ENCODE assay signal across 30 cellular contexts in the genomic region with DNA sequence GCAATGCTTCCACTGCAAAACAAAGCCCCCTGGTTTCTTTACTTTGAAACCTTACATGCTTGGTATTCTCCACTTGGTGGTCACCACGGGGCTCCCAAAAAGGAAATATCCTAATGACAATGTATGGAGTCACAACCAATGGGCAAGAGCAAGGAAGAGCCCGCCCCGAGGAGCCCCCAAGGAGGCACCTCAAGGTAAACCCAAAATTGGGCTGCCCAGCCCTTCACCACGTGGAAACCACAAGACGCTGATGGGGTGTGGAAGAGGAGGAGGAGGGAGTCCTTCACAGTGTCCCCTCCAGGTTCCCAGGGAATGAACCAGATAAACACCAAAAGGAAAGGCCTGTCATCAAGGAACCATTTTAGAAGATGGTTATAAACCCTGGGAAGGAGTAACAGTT. TPM values are rescaled to one million over a fixed set of nuclear protein-coding genes. Genes with fewer than 3 reads are reported as not detected.
DNase-seq lines count a peak whose midpoint lies in the region; ATAC-seq and TF ChIP-seq lines count a peak whose summit lies in the region.
"Had no signal": no experiment of that assay in that cellular context is flagged by ENCODE, and none has a peak within 500 bp of the region (broad histone marks: within the 10 kb centered on the region; RNA-seq: fewer than 3 reads in every experiment).

No MANE protein-coding gene starts in this region.

- no TSS peak for BruUV-seq in MCF 10A (replicated peaks; lab: Mats Ljungman, UMichigan)

- CTCF ChIA-PET in MCF 10A (lab: Yijun Ruan, JAX): no interaction called here

- no peak overlapping the region for H3K4me3 Mint-ChIP-seq in MCF 10A (ENCODE audit: unreplicated experiment)
- peak overlapping the region; percentile 49 to 68 (median 66) for H3K4me3 Mint-ChIP-seq in nephron
- H3K4me3 Mint-ChIP-seq in activated T-cell treated with anti-CD3 and anti-CD28 coated beads, Interleukin-2, amount 50 U/mL, for 24 hours: no peak overlapping the region
- H3K4me3 Mint-ChIP-seq: activated T-cell treated with anti-CD3 and anti-CD28 coated beads, Interleukin-2, amount 50 U/mL, for 72 hours; B cell; stimulated activated memory B cell treated with anti-CD40 and anti-IgM and Interleukin-4, amounts not matched to agents 10 μg/mL and 1 μg/mL and 100 μg/mL, for 72 hours had no signal

- H3K9me3 ChIP-seq in breast epithelium (no peaks in the 10 kb centered on the region), esophagus muscularis mucosa (no peaks in the 10 kb centered on the region), uterus (no peaks in the 10 kb centered on the region)
- H3K9me3 ChIP-seq: left lung, right lobe of liver, tibial artery had no signal

- H3K36me3 Mint-ChIP-seq in MCF 10A (ENCODE audit: insufficient read depth, unreplicated experiment): no peaks in the 10 kb centered on the region
- H3K36me3 Mint-ChIP-seq in nephron (ENCODE audit: low read depth): peaks cover 14% of the 10 kb centered on the region
- H3K36me3 Mint-ChIP-seq in activated T-cell treated with anti-CD3 and anti-CD28 coated beads, Interleukin-2, amount 50 U/mL, for 24 hours (ENCODE audit: low read depth): no peaks in the 10 kb centered on the region
- H3K36me3 Mint-ChIP-seq: stimulated activated memory B cell treated with anti-CD40 and anti-IgM and Interleukin-4, amounts not matched to agents 10 μg/mL and 1 μg/mL and 100 μg/mL, for 72 hours had no signal

- H3K4me1 Mint-ChIP-seq in MCF 10A (ENCODE audit: insufficient read depth, unreplicated experiment) (no peaks in the 10 kb centered on the region), nephron (peaks cover 52% of the 10 kb centered on the region)
- H3K4me1 Mint-ChIP-seq in activated T-cell treated with anti-CD3 and anti-CD28 coated beads, Interleukin-2, amount 50 U/mL, for 24 hours (ENCODE audit: low read depth): peaks cover 7% of the 10 kb centered on the region

- H3K27ac Mint-ChIP-seq in MCF 10A (ENCODE audit: low read depth, unreplicated experiment): no peak overlapping the region
- peak overlapping the region; percentile 83 to 95 (median 85) for H3K27ac Mint-ChIP-seq in nephron
- no peak overlapping the region for H3K27ac Mint-ChIP-seq in activated T-cell treated with anti-CD3 and anti-CD28 coated beads, Interleukin-2, amount 50 U/mL, for 24 hours
- H3K27ac Mint-ChIP-seq: activated T-cell treated with anti-CD3 and anti-CD28 coated beads, Interleukin-2, amount 50 U/mL, for 72 hours; B cell; stimulated activated memory B cell treated with anti-CD40 and anti-IgM and Interleukin-4, amounts not matched to agents 10 μg/mL and 1 μg/mL and 100 μg/mL, for 72 hours had no signal

- WGBS in esophagus muscularis mucosa: 45% methylated on average over 5 of the region's 5 CpGs

- TF ChIP-seq POLR2A in breast epithelium (IDR thresholded peaks at IDR 0.05): no peak
- no peak for TF ChIP-seq POLR2A in esophagus muscularis mucosa (IDR thresholded peaks at IDR 0.05; ENCODE audit: low read depth)
- TF ChIP-seq POLR2A in uterus (IDR thresholded peaks at IDR 0.05): no peak

- H3K4me1 ChIP-seq in breast epithelium (peaks cover 0 to 12% of the 10 kb centered on the region in 2 donors), esophagus muscularis mucosa (peaks cover 15 to 76% (median 63%) of the 10 kb centered on the region in 4 donors), uterus (peaks cover 0 to 6% of the 10 kb centered on the region in 2 donors)

- TF ChIP-seq EP300 in esophagus muscularis mucosa (IDR thresholded peaks at IDR 0.05): no peak

- H3K27me3 ChIP-seq in breast epithelium (no peaks in the 10 kb centered on the region), esophagus muscularis mucosa (peaks cover 0 to 27% (median 1%) of the 10 kb centered on the region in 4 donors), uterus (no peaks in the 10 kb centered on the region)

- H3K27ac ChIP-seq in breast epithelium (peak overlapping the region; percentile 21 to 62), esophagus muscularis mucosa (replicated peaks in 1 of 4) (peak overlapping the region; percentile 92 to 95 (median 94)), uterus (peak overlapping the region; percentile 89 to 90)
- H3K27ac ChIP-seq: right lobe of liver, tibial artery had no signal

- intact Hi-C loops in breast epithelium (cut with DNase I; ENCODE audit: low total_unique reads) (no loop called here), MCF 10A (cut with micrococcal nuclease) (no loop called here), esophagus muscularis mucosa (cut with DNase I) (no loop called here), uterus (cut with DNase I; ENCODE audit: low total_unique reads) (loop anchor here (5.0 to 10.0 kb wide), 2 partner anchors 51 to 169 kb away; no protein-coding TSS in a partner anchor)

- TF ChIP-seq CTCF in breast epithelium (IDR thresholded peaks at IDR 0.05): no peak
- TF ChIP-seq CTCF in MCF 10A (IDR thresholded peaks at IDR 0.05; ENCODE audit: unreplicated experiment): no peak
- no peak for TF ChIP-seq CTCF in esophagus muscularis mucosa (IDR thresholded peaks at IDR 0.05)
- no peak for TF ChIP-seq CTCF in nephron (IDR thresholded peaks at IDR 0.05; ENCODE audit: unreplicated experiment in 3 of 3)
- no peak for TF ChIP-seq CTCF in uterus (IDR thresholded peaks at IDR 0.05)

- POLR2A ChIA-PET in MCF 10A (lab: Yijun Ruan, JAX): interaction anchor here (1.0 kb wide), 1 partner anchor 8 kb away, joined by 3 read pairs; no protein-coding TSS in a partner anchor

- H3K4me3 ChIP-seq in breast epithelium (peak overlapping the region in 1 of 3 donors; percentile 38), esophagus muscularis mucosa (peak overlapping the region; percentile 8 to 34 (median 29)), uterus (no peak overlapping the region)
- H3K4me3 ChIP-seq: left lung, right lobe of liver, tibial artery had no signal

- DNase-seq in breast epithelium (ENCODE audit: low spot score in 2 of 2): no peak
- DNase-seq in MCF 10A (ENCODE audit: unreplicated experiment): no peak
- no peak for DNase-seq in esophagus muscularis mucosa (ENCODE audit: extremely low spot score)
- no peak for DNase-seq in uterus
- DNase-seq in pons (ENCODE audit: low spot score): no peak
- no peak for DNase-seq in activated T-cell treated with anti-CD3 and anti-CD28 coated beads, Interleukin-2, amount 50 U/mL, for 24 hours
- DNase-seq: 8988T; activated CD4-positive, CD25-positive, alpha-beta regulatory T cell treated with anti-CD3 and anti-CD28 coated beads, Interleukin-2, amount 50 U/mL, for 72 hours; activated naive CD4-positive, alpha-beta T cell treated with anti-CD3 and anti-CD28 coated beads, Interleukin-2, amount 50 U/mL, for 16 hours; activated T-cell treated with anti-CD3 and anti-CD28 coated beads, Interleukin-2, amount 50 U/mL, for 72 hours; aorta; cerebellar nuclear complex; COR-L47; effector CD4-positive, alpha-beta T cell; head of caudate nucleus; left lung; NCI-H1436; NCI-H2171 treated with DMSO at 0.1 percent for 48 hours; right lobe of liver; RPMI8226; T1000; tibial artery had no signal

- H3K9me3 Mint-ChIP-seq in MCF 10A (ENCODE audit: unreplicated experiment) (no peaks in the 10 kb centered on the region), nephron (peaks cover 5% of the 10 kb centered on the region)
- no peaks in the 10 kb centered on the region for H3K9me3 Mint-ChIP-seq in activated T-cell treated with anti-CD3 and anti-CD28 coated beads, Interleukin-2, amount 50 U/mL, for 24 hours
- H3K9me3 Mint-ChIP-seq: activated T-cell treated with anti-CD3 and anti-CD28 coated beads, Interleukin-2, amount 50 U/mL, for 72 hours had no signal

- ATAC-seq in GM21737 (IDR thresholded peaks at IDR 0.05; ENCODE audit: unreplicated experiment): no peak
- ATAC-seq: activated T-cell treated with anti-CD3 and anti-CD28 coated beads, Interleukin-2, amount 50 U/mL, for 72 hours; esophagus mucosa; HCT116; right lobe of liver; stimulated activated memory B cell treated with anti-CD40 and anti-IgM and Interleukin-4, amounts not matched to agents 10 μg/mL and 1 μg/mL and 100 μg/mL, for 72 hours had no signal

- H3K27me3 Mint-ChIP-seq in MCF 10A (ENCODE audit: insufficient read depth, unreplicated experiment) (peaks cover 16% of the 10 kb centered on the region), nephron (ENCODE audit: low read depth) (peaks cover 32% of the 10 kb centered on the region)
- H3K27me3 Mint-ChIP-seq in activated T-cell treated with anti-CD3 and anti-CD28 coated beads, Interleukin-2, amount 50 U/mL, for 24 hours: peaks cover 63% of the 10 kb centered on the region

- no peaks in the 10 kb centered on the region for H3K36me3 ChIP-seq in breast epithelium
- no peaks in the 10 kb centered on the region for H3K36me3 ChIP-seq in esophagus muscularis mucosa
- no peaks in the 10 kb centered on the region for H3K36me3 ChIP-seq in uterus
- H3K36me3 ChIP-seq: left lung, right lobe of liver, tibial artery had no signal

RNA-seq across cellular contexts. Expression of gene ROR2, which starts 3.8 kb away (rescaled TPM):
- total RNA-seq in breast epithelium (10 to 100 TPM in 2 of 3 donors, 1 to 10 TPM in 1; 2.1 to 25.6 (median 10.2) TPM), MCF 10A (2022) (0.10 and 0.84 TPM in 2 replicates), esophagus muscularis mucosa (10 to 100 TPM; 37.4 to 71.8 (median 59.4) TPM), uterus (10 to 100 TPM; 35.6 to 67.6 (median 50.6) TPM)
- total RNA-seq: activated CD8-positive, alpha-beta memory T cell treated with anti-CD3 and anti-CD28 coated beads for 36 hours; mononuclear cell had no signal

Comparison
In these comparisons a context has a peak if more than half of its experiments do, and no peak if none do; other contexts are left out.
1. H3K27ac ChIP-seq: peak in every context shown above with its lines; median percentile 94 in esophagus muscularis mucosa; 90 in uterus; 42 in breast epithelium.
2. H3K4me3 ChIP-seq: peak in esophagus muscularis mucosa (4 of 4); none in uterus (0 of 2).
3. H3K27ac Mint-ChIP-seq: peak in nephron (3 of 3); none in MCF 10A (single experiment) and activated T-cell treated with anti-CD3 and anti-CD28 coated beads, Interleukin-2, amount 50 U/mL, for 24 hours (single experiment).
4. H3K4me3 Mint-ChIP-seq: peak in nephron (3 of 3); none in MCF 10A (single experiment) and activated T-cell treated with anti-CD3 and anti-CD28 coated beads, Interleukin-2, amount 50 U/mL, for 24 hours (single experiment).